ENCODE assay signal across 8 cellular contexts in the genomic region with DNA sequence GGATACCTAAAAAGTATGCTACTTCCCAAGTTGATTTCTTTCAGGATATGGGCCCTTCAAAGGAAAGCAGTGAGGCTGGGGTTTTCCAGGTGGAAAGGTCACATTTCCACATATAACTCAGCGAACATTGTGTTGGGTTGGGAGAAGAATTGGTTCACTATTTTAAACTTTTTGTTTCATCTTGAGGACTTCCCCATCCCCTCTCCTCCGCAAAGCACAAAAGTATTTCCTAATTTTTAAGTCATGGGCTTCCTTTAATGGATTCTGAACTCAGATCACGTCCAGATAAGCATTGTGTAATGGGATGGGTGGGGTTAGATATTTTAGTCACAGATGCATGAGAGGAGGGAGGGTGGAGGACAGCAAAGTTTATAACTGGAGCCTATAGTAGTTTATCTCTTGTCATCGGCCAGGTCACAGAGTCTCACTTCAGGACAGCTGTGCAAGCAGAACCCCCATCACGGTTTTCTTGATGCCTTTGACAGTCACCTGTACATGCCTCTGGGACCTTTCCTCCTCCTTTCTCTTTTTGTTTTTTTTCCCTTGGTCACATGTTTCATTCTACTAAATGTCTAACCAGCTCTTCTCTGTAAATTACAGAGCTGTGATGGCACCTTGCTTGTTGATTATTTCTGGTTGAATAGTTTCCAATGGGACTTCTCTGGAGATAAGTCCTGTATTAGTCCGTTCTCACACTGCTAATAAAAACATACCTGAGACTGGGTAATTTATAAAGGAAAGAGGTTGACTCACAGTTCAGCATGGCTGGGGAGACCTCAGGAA.
DNase-seq lines count a peak whose midpoint lies in the region; ATAC-seq and TF ChIP-seq lines count a peak whose summit lies in the region.
"Had no signal": no experiment of that assay in that cellular context is flagged by ENCODE, and none has a peak within 500 bp of the region (broad histone marks: within the 10 kb centered on the region; RNA-seq: fewer than 3 reads in every experiment).

No MANE protein-coding gene starts in this region.

- TF ChIP-seq CTCF in WTC11 (IDR thresholded peaks at IDR 0.05): no peak
- no peak for TF ChIP-seq CTCF in thyroid gland (IDR thresholded peaks at IDR 0.05)
- TF ChIP-seq CTCF in osteocyte (IDR thresholded peaks at IDR 0.05): no peak

- peaks cover 29% of the 10 kb centered on the region for H3K36me3 Mint-ChIP-seq in WTC11
- peaks cover 2% of the 10 kb centered on the region for H3K36me3 Mint-ChIP-seq in osteocyte (ENCODE audit: unreplicated experiment)

- peaks cover 0 to 6% of the 10 kb centered on the region in 2 donors for H3K36me3 ChIP-seq in thyroid gland

- TF ChIP-seq POLR2A in thyroid gland (IDR thresholded peaks at IDR 0.05): no peak

- POLR2A ChIA-PET in WTC11 (lab: Charles Lee): no interaction called here

- H3K27ac Mint-ChIP-seq in WTC11: peak overlapping the region; percentile 29
- H3K27ac Mint-ChIP-seq in osteocyte (ENCODE audit: unreplicated experiment): no peak overlapping the region

- H3K9me3 Mint-ChIP-seq in WTC11 (no peaks in the 10 kb centered on the region), osteocyte (ENCODE audit: unreplicated experiment) (no peaks in the 10 kb centered on the region)

- CTCF ChIA-PET in WTC11 (lab: Charles Lee): no interaction called here

- intact Hi-C loops in thyroid gland (cut with DNase I): no loop called here

- H3K27me3 Mint-ChIP-seq in WTC11 (ENCODE audit: low read depth): no peaks in the 10 kb centered on the region
- no peaks in the 10 kb centered on the region for H3K27me3 Mint-ChIP-seq in osteocyte (ENCODE audit: unreplicated experiment)

- no peak overlapping the region for H3K4me3 ChIP-seq in thyroid gland (replicated peaks in 1 of 3)

- no peaks in the 10 kb centered on the region for H3K9me3 ChIP-seq in thyroid gland

- DNase-seq in WTC11 (ENCODE audit: low spot score): no peak
- peak; percentile 44 for DNase-seq in hepatic stellate cell (ENCODE audit: low spot score)
- no peak for DNase-seq in thyroid gland
- no peak for DNase-seq in osteocyte (ENCODE audit: extremely low spot score, unreplicated experiment)
- no peak for DNase-seq in NCI-H2081 treated with DMSO at 0.1 percent for 48 hours (lab: John Stamatoyannopoulos, UW)

- H3K4me1 Mint-ChIP-seq in WTC11 (peaks cover 15% of the 10 kb centered on the region), osteocyte (ENCODE audit: unreplicated experiment) (peaks cover 26% of the 10 kb centered on the region)

- no peak overlapping the region for H3K4me3 Mint-ChIP-seq in WTC11
- H3K4me3 Mint-ChIP-seq in osteocyte (ENCODE audit: unreplicated experiment): no peak overlapping the region

- H3K27ac ChIP-seq in thyroid gland: peak overlapping the region in 2 of 3 donors; percentile 10 to 41
- H3K27ac ChIP-seq: VCaP had no signal

- peaks cover 0 to 9% of the 10 kb centered on the region in 2 donors for H3K4me1 ChIP-seq in thyroid gland

- ATAC-seq in HG03354 (IDR thresholded peaks at IDR 0.05; ENCODE audit: poor library complexity, severe bottlenecking, unreplicated experiment) (peak; percentile 43), WTC11 (no peak), HG02840 (IDR thresholded peaks at IDR 0.05; ENCODE audit: low FRiP score, unreplicated experiment) (no peak)

- H3K27me3 ChIP-seq in thyroid gland: no peaks in the 10 kb centered on the region

- 75 to 79% methylated on average over 6 of the region's 6 CpGs for WGBS in thyroid gland, 2 donors

TF ChIP-seq in WTC11, 78 proteins besides CTCF, POLR2A, EP300 and RAD21:
- TF ChIP-seq, protein P1, sequence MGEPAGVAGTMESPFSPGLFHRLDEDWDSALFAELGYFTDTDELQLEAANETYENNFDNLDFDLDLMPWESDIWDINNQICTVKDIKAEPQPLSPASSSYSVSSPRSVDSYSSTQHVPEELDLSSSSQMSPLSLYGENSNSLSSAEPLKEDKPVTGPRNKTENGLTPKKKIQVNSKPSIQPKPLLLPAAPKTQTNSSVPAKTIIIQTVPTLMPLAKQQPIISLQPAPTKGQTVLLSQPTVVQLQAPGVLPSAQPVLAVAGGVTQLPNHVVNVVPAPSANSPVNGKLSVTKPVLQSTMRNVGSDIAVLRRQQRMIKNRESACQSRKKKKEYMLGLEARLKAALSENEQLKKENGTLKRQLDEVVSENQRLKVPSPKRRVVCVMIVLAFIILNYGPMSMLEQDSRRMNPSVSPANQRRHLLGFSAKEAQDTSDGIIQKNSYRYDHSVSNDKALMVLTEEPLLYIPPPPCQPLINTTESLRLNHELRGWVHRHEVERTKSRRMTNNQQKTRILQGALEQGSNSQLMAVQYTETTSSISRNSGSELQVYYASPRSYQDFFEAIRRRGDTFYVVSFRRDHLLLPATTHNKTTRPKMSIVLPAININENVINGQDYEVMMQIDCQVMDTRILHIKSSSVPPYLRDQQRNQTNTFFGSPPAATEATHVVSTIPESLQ (CRISPR knock-in tag; IDR thresholded peaks at IDR 0.05): no peak
- no peak for TF ChIP-seq TCF7 (CRISPR knock-in tag; IDR thresholded peaks at IDR 0.05; ENCODE audit: low read depth)
- TF ChIP-seq KAT7 (CRISPR knock-in tag; IDR thresholded peaks at IDR 0.05; ENCODE audit: borderline replicate concordance): no peak
- TF ChIP-seq JAZF1 (CRISPR knock-in tag; IDR thresholded peaks at IDR 0.05): no peak
- TF ChIP-seq, protein P2, sequence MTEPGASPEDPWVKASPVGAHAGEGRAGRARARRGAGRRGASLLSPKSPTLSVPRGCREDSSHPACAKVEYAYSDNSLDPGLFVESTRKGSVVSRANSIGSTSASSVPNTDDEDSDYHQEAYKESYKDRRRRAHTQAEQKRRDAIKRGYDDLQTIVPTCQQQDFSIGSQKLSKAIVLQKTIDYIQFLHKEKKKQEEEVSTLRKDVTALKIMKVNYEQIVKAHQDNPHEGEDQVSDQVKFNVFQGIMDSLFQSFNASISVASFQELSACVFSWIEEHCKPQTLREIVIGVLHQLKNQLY (CRISPR knock-in tag; IDR thresholded peaks at IDR 0.05): no peak
- no peak for TF ChIP-seq MYBL2 (CRISPR knock-in tag; IDR thresholded peaks at IDR 0.05)
- TF ChIP-seq, protein P3, sequence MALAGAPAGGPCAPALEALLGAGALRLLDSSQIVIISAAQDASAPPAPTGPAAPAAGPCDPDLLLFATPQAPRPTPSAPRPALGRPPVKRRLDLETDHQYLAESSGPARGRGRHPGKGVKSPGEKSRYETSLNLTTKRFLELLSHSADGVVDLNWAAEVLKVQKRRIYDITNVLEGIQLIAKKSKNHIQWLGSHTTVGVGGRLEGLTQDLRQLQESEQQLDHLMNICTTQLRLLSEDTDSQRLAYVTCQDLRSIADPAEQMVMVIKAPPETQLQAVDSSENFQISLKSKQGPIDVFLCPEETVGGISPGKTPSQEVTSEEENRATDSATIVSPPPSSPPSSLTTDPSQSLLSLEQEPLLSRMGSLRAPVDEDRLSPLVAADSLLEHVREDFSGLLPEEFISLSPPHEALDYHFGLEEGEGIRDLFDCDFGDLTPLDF (CRISPR knock-in tag; IDR thresholded peaks at IDR 0.05): no peak
- no peak for TF ChIP-seq IRF2 (CRISPR knock-in tag; IDR thresholded peaks at IDR 0.05; ENCODE audit: borderline replicate concordance, low read depth)
- TF ChIP-seq PRRX2 (CRISPR knock-in tag; IDR thresholded peaks at IDR 0.05): no peak
- TF ChIP-seq ESRRA (CRISPR knock-in tag; IDR thresholded peaks at IDR 0.05; ENCODE audit: borderline replicate concordance): no peak
- TF ChIP-seq, protein P4, sequence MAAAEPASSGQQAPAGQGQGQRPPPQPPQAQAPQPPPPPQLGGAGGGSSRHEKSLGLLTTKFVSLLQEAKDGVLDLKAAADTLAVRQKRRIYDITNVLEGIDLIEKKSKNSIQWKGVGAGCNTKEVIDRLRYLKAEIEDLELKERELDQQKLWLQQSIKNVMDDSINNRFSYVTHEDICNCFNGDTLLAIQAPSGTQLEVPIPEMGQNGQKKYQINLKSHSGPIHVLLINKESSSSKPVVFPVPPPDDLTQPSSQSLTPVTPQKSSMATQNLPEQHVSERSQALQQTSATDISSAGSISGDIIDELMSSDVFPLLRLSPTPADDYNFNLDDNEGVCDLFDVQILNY (CRISPR knock-in tag; IDR thresholded peaks at IDR 0.05): no peak
- TF ChIP-seq, protein P5, sequence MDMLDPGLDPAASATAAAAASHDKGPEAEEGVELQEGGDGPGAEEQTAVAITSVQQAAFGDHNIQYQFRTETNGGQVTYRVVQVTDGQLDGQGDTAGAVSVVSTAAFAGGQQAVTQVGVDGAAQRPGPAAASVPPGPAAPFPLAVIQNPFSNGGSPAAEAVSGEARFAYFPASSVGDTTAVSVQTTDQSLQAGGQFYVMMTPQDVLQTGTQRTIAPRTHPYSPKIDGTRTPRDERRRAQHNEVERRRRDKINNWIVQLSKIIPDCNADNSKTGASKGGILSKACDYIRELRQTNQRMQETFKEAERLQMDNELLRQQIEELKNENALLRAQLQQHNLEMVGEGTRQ (CRISPR knock-in tag; IDR thresholded peaks at IDR 0.05): no peak
- TF ChIP-seq TP53 (CRISPR knock-in tag; IDR thresholded peaks at IDR 0.05): no peak
